ENCODE assay signal across 8 cellular contexts in the genomic region with DNA sequence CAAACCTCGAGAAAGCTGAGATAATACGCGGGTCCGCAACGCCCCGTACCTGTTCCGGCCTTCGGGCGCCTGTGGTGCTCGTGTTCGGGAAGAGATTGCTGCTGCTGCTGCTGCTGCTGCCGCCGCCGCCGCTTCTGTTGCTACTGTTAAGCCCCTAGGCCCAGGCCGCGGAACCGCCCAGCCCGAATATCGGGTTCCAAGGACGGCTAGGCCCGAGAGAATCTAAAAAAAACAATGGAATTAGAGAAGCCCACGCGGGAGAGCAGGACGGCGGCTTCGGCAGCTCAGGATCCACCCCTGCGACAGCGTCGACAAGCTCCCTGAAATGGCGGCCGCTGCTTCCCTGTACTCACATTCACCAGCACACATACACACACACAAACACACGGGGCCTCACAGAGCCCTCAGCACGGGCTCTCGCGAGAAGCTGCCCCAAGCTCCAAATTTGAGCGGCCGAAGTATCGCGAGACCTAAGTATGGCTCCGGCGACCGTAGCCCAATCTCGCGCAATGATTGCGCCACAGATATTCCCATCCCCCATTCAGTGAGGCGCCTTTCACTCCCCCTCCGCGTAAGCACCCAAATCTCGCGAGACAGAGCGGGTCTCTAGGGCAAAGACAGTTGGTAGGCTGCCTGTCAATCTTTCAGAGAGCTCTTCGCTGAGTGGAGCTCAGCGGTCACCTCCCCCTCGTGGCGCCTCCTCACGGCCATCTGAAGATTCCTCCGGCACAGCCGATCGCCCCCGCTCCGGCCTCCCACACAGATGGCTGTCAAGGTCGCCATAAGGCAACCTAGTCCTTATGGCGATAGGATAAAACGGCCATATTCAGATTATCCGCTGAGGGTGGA. TPM values are rescaled to one million over a fixed set of nuclear protein-coding genes. Genes with fewer than 3 reads are reported as not detected.
A peak's percentile ranks its signal among the peaks of the same experiment; 100 is the strongest.
DNase-seq lines count a peak whose midpoint lies in the region; ATAC-seq and TF ChIP-seq lines count a peak whose summit lies in the region.

A gene (minus strand): TSS at position 369 of the 849 bp plus-strand sequence. CDS start 1,386 bp downstream, outside the sequence.

- H3K27ac ChIP-seq in CD4-positive, CD25-positive, alpha-beta regulatory T cell (ENCODE audit: insufficient read depth, low read length, poor library complexity, severe bottlenecking), result peak within 1 kb of the TSS; percentile 100
- peak within 1 kb of the TSS; percentile 99 to 100 for H3K27ac ChIP-seq in left lung

- peak; percentile 100 for DNase-seq in CD4-positive, CD25-positive, alpha-beta regulatory T cell
- DNase-seq in NCI-H774 (lab: John Stamatoyannopoulos, UW), result peak; percentile 99
- peak; percentile 99 to 100 for DNase-seq in activated CD4-positive, alpha-beta T cell treated with anti-CD3 and anti-CD28 coated beads, Interleukin-2, amount 50 U/mL, for 4 hours
- DNase-seq in left lung, result peak; percentile 98 to 100
- peak; percentile 97 to 99 for DNase-seq in stimulated activated CD4-positive, alpha-beta T cell treated with anti-CD3 and anti-CD28 coated beads, Interleukin-2, amount 100 ng/mL, for 48 hours

- H3K9me3 ChIP-seq in CD4-positive, CD25-positive, alpha-beta regulatory T cell (ENCODE audit: control insufficient read depth in 2 of 2, low read length in 2 of 2), result no peaks in the 10 kb centered on the region
- H3K9me3 ChIP-seq in left lung, result no peaks in the 10 kb centered on the region

- ATAC-seq in CD4-positive, CD25-positive, alpha-beta regulatory T cell (ENCODE audit: low read depth in 2 of 2), result peak; percentile 88 to 91
- ATAC-seq in GM19395 (IDR thresholded peaks at IDR 0.05; ENCODE audit: unreplicated experiment) (peak; percentile 85), HG03565 (IDR thresholded peaks at IDR 0.05; ENCODE audit: unreplicated experiment) (peak; percentile 73), left lung (peak; percentile 91)

- peak within 1 kb of the TSS; percentile 100 for H3K4me3 ChIP-seq in CD4-positive, CD25-positive, alpha-beta regulatory T cell (ENCODE audit: low read depth, low read length)
- peak within 1 kb of the TSS; percentile 77 to 91 for H3K4me3 ChIP-seq in left lung

- peaks cover 34% of the 10 kb centered on the region for H3K36me3 ChIP-seq in CD4-positive, CD25-positive, alpha-beta regulatory T cell (ENCODE audit: control insufficient read depth, insufficient read depth, low read length)
- H3K36me3 ChIP-seq in left lung, result peaks cover 4 to 36% of the 10 kb centered on the region in 2 donors

- H3K27me3 ChIP-seq in CD4-positive, CD25-positive, alpha-beta regulatory T cell (ENCODE audit: control insufficient read depth, insufficient read depth, low read length), result no peaks in the 10 kb centered on the region
- no peaks in the 10 kb centered on the region for H3K27me3 ChIP-seq in left lung

- peak within 1 kb of the TSS; percentile 98 to 100 (median 99) for H3K27ac Mint-ChIP-seq in CD4-positive, CD25-positive, alpha-beta regulatory T cell
- peak within 1 kb of the TSS; percentile 100 for H3K27ac Mint-ChIP-seq in dendritic cell treated with granulocyte-macrophage colony-stimulating factor and Interleukin-4, amounts not matched to agents 40 ng/mL and 50 ng/mL, for 4 days

- H3K9me3 Mint-ChIP-seq in CD4-positive, CD25-positive, alpha-beta regulatory T cell, result no peaks in the 10 kb centered on the region
- no peaks in the 10 kb centered on the region for H3K9me3 Mint-ChIP-seq in dendritic cell treated with granulocyte-macrophage colony-stimulating factor and Interleukin-4, amounts not matched to agents 40 ng/mL and 50 ng/mL, for 4 days

- peaks cover 16 to 52% (median 32%) of the 10 kb centered on the region in 4 donors for H3K4me1 Mint-ChIP-seq in CD4-positive, CD25-positive, alpha-beta regulatory T cell
- peaks cover 39% of the 10 kb centered on the region for H3K4me1 Mint-ChIP-seq in dendritic cell treated with granulocyte-macrophage colony-stimulating factor and Interleukin-4, amounts not matched to agents 40 ng/mL and 50 ng/mL, for 4 days (ENCODE audit: low read depth)

- H3K36me3 Mint-ChIP-seq in CD4-positive, CD25-positive, alpha-beta regulatory T cell, result peaks cover 29% of the 10 kb centered on the region
- H3K36me3 Mint-ChIP-seq in dendritic cell treated with granulocyte-macrophage colony-stimulating factor and Interleukin-4, amounts not matched to agents 40 ng/mL and 50 ng/mL, for 4 days (ENCODE audit: low read depth), result peaks cover 62% of the 10 kb centered on the region

- intact Hi-C loops in dendritic cell treated with granulocyte-macrophage colony-stimulating factor and Interleukin-4, amounts not matched to agents 40 ng/mL and 50 ng/mL, for 4 days (cut with micrococcal nuclease), result no loop called here
- intact Hi-C loops in left lung (cut with DNase I), result no loop called here

- peak within 1 kb of the TSS; percentile 95 to 100 (median 100) for H3K4me3 Mint-ChIP-seq in CD4-positive, CD25-positive, alpha-beta regulatory T cell
- H3K4me3 Mint-ChIP-seq in dendritic cell treated with granulocyte-macrophage colony-stimulating factor and Interleukin-4, amounts not matched to agents 40 ng/mL and 50 ng/mL, for 4 days, result peak within 1 kb of the TSS; percentile 91

- peak in 1 of 2 donors; percentile 50 for TF ChIP-seq CTCF in left lung (IDR thresholded peaks at IDR 0.05)

- peaks cover 51% of the 10 kb centered on the region for H3K4me1 ChIP-seq in CD4-positive, CD25-positive, alpha-beta regulatory T cell (ENCODE audit: control insufficient read depth, insufficient read depth, low read length, poor library complexity, severe bottlenecking)
- peaks cover 31 to 55% of the 10 kb centered on the region in 2 donors for H3K4me1 ChIP-seq in left lung

- peaks cover 6% of the 10 kb centered on the region for H3K27me3 Mint-ChIP-seq in CD4-positive, CD25-positive, alpha-beta regulatory T cell
- no peaks in the 10 kb centered on the region for H3K27me3 Mint-ChIP-seq in dendritic cell treated with granulocyte-macrophage colony-stimulating factor and Interleukin-4, amounts not matched to agents 40 ng/mL and 50 ng/mL, for 4 days

RNA-seq across cellular contexts. Expression of the gene that starts here (rescaled TPM):
- 1,180 TPM for total RNA-seq in CD4-positive, CD25-positive, alpha-beta regulatory T cell
- 100 to 1,000 TPM; 112 to 144 (median 117) TPM for polyA plus RNA-seq in CD4-positive, CD25-positive, alpha-beta regulatory T cell
- total RNA-seq in left lung, result 100 to 1,000 TPM; 242 to 270 TPM

Comparison
In these comparisons a context has a peak if more than half of its experiments do, and no peak if none do; other contexts are left out.
1. Peak in every context shown above with its lines: DNase-seq, ATAC-seq, H3K4me3 ChIP-seq and H3K27ac ChIP-seq.